34 cellular contexts compared by ENCODE assay signal in genomic region chr5:77444356-77444755, GRCh38.
"Had no signal": no experiment of that assay in that cellular context is flagged by ENCODE, and none has a peak within 500 bp of the region (broad histone marks: within the 10 kb centered on the region; RNA-seq: fewer than 3 reads in every experiment).

No MANE protein-coding gene starts in this region.

- H3K27me3 ChIP-seq: breast epithelium, foreskin keratinocyte, heart left ventricle, sigmoid colon, upper lobe of left lung, vagina had no signal

- H3K9me3 Mint-ChIP-seq: immature natural killer cell; stimulated activated effector memory CD8-positive, alpha-beta T cell treated with anti-CD3 and anti-CD28 coated beads, Interleukin-12 subunit alpha, Interleukin-12 subunit beta, amount 100 ng/mL, for 72 hours had no signal

- H3K4me3 ChIP-seq: breast epithelium, heart left ventricle, psoas muscle, sigmoid colon, thoracic aorta, upper lobe of left lung, vagina had no signal

- H3K27ac ChIP-seq: breast epithelium, foreskin keratinocyte, heart left ventricle, parathyroid adenoma, psoas muscle, sigmoid colon, thoracic aorta, upper lobe of left lung, vagina had no signal

- DNase-seq: activated CD4-positive, alpha-beta memory T cell treated with anti-CD3 and anti-CD28 coated beads for 36 hours; activated CD4-positive, alpha-beta T cell treated with anti-CD3 and anti-CD28 coated beads, Interleukin-2, amount 10 ng/mL, durations not matched to agents 24 days and 14 days; activated CD4-positive, CD25-positive, alpha-beta regulatory T cell treated with anti-CD3 and anti-CD28 coated beads, Interleukin-2, amount 50 U/mL, for 72 hours; activated CD8-positive, alpha-beta memory T cell treated with anti-CD3 and anti-CD28 coated beads, Interleukin-2, amount 50 U/mL, for 4 hours; activated gamma-delta T cell treated with Interleukin-2 at 50 U/mL for 16 hours; activated naive CD4-positive, alpha-beta T cell treated with anti-CD3 and anti-CD28 coated beads, Interleukin-2, amount 50 U/mL, for 16 hours; activated T-cell treated with anti-CD3 and anti-CD28 coated beads, Interleukin-2, amount 50 U/mL, for 1 hour; amygdala; central memory CD4-positive, alpha-beta T cell; effector CD4-positive, alpha-beta T cell; foreskin keratinocyte; heart left ventricle; hypothalamus; immature natural killer cell; kidney; left colon; naive B cell; nucleus accumbens; psoas muscle; sigmoid colon; small intestine; stimulated activated CD4-positive, alpha-beta T cell treated with anti-CD3 and anti-CD28 coated beads, Interleukin-4, amount 100 ng/mL, for 24 hours; T1000; upper lobe of left lung had no signal

- H3K36me3 ChIP-seq: breast epithelium had no signal

- H3K9me3 ChIP-seq: breast epithelium, psoas muscle, sigmoid colon, thoracic aorta, vagina had no signal

- H3K4me1 ChIP-seq: breast epithelium, foreskin keratinocyte, parathyroid adenoma, psoas muscle, sigmoid colon, upper lobe of left lung, vagina had no signal

- ATAC-seq: foreskin keratinocyte; heart left ventricle; left colon; psoas muscle; stimulated activated effector memory CD8-positive, alpha-beta T cell treated with anti-CD3 and anti-CD28 coated beads, Interleukin-12 subunit alpha, Interleukin-12 subunit beta, amount 100 ng/mL, for 72 hours had no signal

- H3K27me3 Mint-ChIP-seq: activated CD4-positive, alpha-beta memory T cell treated with anti-CD3 and anti-CD28 coated beads for 36 hours; activated CD4-positive, alpha-beta T cell treated with anti-CD3 and anti-CD28 coated beads, Interleukin-2, amount 10 ng/mL, durations not matched to agents 24 days and 14 days; dendritic cell treated with granulocyte-macrophage colony-stimulating factor and Interleukin-4, amounts not matched to agents 40 ng/mL and 50 ng/mL, for 4 days; naive B cell; stimulated activated naive CD8-positive, alpha-beta T cell treated with anti-CD3 and anti-CD28 coated beads, Interleukin-15, Interleukin-2, amounts not matched to agents 100 ng/mL and 50 ng/mL, for 24 hours had no signal

- H3K4me3 Mint-ChIP-seq: activated CD4-positive, alpha-beta memory T cell treated with anti-CD3 and anti-CD28 coated beads for 36 hours; activated CD4-positive, alpha-beta T cell treated with anti-CD3 and anti-CD28 coated beads, Interleukin-2, amount 10 ng/mL, durations not matched to agents 24 days and 14 days; dendritic cell treated with granulocyte-macrophage colony-stimulating factor and Interleukin-4, amounts not matched to agents 40 ng/mL and 50 ng/mL, for 4 days; immature natural killer cell; mesothelial cell of epicardium; naive B cell; neural crest cell; stimulated activated effector memory CD8-positive, alpha-beta T cell treated with anti-CD3 and anti-CD28 coated beads, Interleukin-12 subunit alpha, Interleukin-12 subunit beta, amount 100 ng/mL, for 72 hours; stimulated activated naive CD8-positive, alpha-beta T cell treated with anti-CD3 and anti-CD28 coated beads, Interleukin-15, Interleukin-2, amounts not matched to agents 100 ng/mL and 50 ng/mL, for 24 hours; T-helper 1 cell treated with Interleukin-12 subunit alpha and Interleukin-12 subunit beta and Interleukin-4 antibody, amounts not matched to agents 30 μg/mL and 1 μg/mL, for 36 hours had no signal

- H3K4me1 Mint-ChIP-seq: activated CD4-positive, alpha-beta T cell treated with anti-CD3 and anti-CD28 coated beads, Interleukin-2, amount 10 ng/mL, durations not matched to agents 24 days and 14 days; immature natural killer cell; mesothelial cell of epicardium; naive B cell; stimulated activated effector memory CD8-positive, alpha-beta T cell treated with anti-CD3 and anti-CD28 coated beads, Interleukin-12 subunit alpha, Interleukin-12 subunit beta, amount 100 ng/mL, for 72 hours had no signal

- H3K27ac Mint-ChIP-seq: activated CD4-positive, alpha-beta memory T cell treated with anti-CD3 and anti-CD28 coated beads for 36 hours; activated CD4-positive, alpha-beta T cell treated with anti-CD3 and anti-CD28 coated beads, Interleukin-2, amount 10 ng/mL, durations not matched to agents 24 days and 14 days; dendritic cell treated with granulocyte-macrophage colony-stimulating factor and Interleukin-4, amounts not matched to agents 40 ng/mL and 50 ng/mL, for 4 days; immature natural killer cell; mesothelial cell of epicardium; naive B cell; stimulated activated effector memory CD8-positive, alpha-beta T cell treated with anti-CD3 and anti-CD28 coated beads, Interleukin-12 subunit alpha, Interleukin-12 subunit beta, amount 100 ng/mL, for 72 hours; stimulated activated naive CD8-positive, alpha-beta T cell treated with anti-CD3 and anti-CD28 coated beads, Interleukin-15, Interleukin-2, amounts not matched to agents 100 ng/mL and 50 ng/mL, for 24 hours; T-helper 1 cell treated with Interleukin-12 subunit alpha and Interleukin-12 subunit beta and Interleukin-4 antibody, amounts not matched to agents 30 μg/mL and 1 μg/mL, for 36 hours had no signal
